ENCODE assay signal across 8 cellular contexts in the genomic region with DNA sequence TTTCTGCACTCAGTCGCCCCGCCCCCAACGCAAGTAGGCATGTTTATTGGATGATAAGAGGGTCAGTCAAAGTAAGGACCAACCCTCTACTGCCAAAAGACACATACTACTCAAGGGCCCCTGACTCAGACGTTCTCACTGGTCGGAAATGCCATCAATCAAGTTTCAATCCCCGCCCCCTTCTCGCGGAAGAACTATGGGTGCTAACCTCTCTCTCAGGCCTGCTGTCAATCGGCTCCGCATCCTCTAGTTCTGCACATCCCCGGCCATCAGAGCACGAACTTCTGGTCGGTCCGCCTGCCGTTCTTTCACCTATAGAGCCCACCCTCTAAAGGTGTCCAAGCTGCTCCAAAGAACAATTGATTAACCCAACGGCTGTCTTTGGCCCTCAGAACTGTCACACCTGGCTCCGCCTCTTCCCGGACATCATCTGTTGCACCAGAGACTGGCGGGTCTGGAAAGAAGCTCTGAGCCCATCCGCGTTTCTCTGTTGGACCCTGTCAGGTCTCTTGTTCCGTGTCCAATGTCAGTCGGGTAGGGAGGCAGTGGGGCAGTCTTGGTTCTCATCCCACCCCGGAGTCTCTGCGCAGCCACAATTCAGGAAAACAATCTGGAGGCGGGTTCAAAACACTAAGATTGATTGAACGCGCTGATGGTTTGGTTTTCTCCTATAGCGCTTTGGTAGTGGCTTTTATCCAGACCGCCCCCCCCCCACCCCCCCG.
DNase-seq lines count a peak whose midpoint lies in the region; ATAC-seq and TF ChIP-seq lines count a peak whose summit lies in the region.

No MANE protein-coding gene starts in this region.

- ATAC-seq in GM19023 (IDR thresholded peaks at IDR 0.05; ENCODE audit: unreplicated experiment) (peak; percentile 96), HG03196 (IDR thresholded peaks at IDR 0.05; ENCODE audit: unreplicated experiment) (peak; percentile 98)

- DNase-seq in AG09309 (ENCODE audit: low read depth) (peak; percentile 91), NCI-H226 (peak; percentile 88), cerebellar cortex (ENCODE audit: low spot score) (peak; percentile 97), islet precursor cell (peak; percentile 95)
- DNase-seq in activated CD4-positive, CD25-positive, alpha-beta regulatory T cell (lab: John Stamatoyannopoulos, UW) = peak; percentile 53 to 79 (median 68)
- DNase-seq in stimulated activated CD4-positive, alpha-beta T cell treated with anti-CD3 and anti-CD28 coated beads, Interleukin-12 subunit alpha, Interleukin-12 subunit beta, amount 100 ng/mL, for 4 hours = peak; percentile 79

- no peak for TF ChIP-seq CTCF in AG09309 (IDR thresholded peaks at IDR 0.05; ENCODE audit: control insufficient read depth, insufficient read depth, low read depth, low read length, missing control alignments)

- H3K4me3 ChIP-seq in AG09309 (ENCODE audit: control insufficient read depth, low read depth, low read length) = peak overlapping the region; percentile 56

Comparison
In these comparisons a context has a peak if more than half of its experiments do, and no peak if none do; other contexts are left out.
1. Peak in every context shown above with its lines: DNase-seq, ATAC-seq and H3K4me3 ChIP-seq.